Comparison of ENCODE assay signal across 8 cellular contexts in genomic region chr12:12721251-12721689, GRCh38.
DNase-seq lines count a peak whose midpoint lies in the region; ATAC-seq and TF ChIP-seq lines count a peak whose summit lies in the region.

No MANE protein-coding gene starts in this region.

- peaks cover 6% of the 10 kb centered on the region; the same call in 1 of the 2 replicates for H3F3A ChIP-seq in Loucy (ENCODE audit: low read depth)

- peaks cover 41% of the 10 kb centered on the region for H4K20me1 ChIP-seq in Loucy (ENCODE audit: insufficient read depth, low read length, poor library complexity, severe bottlenecking)

- H3K4me2 ChIP-seq in Loucy (ENCODE audit: low read depth, low read length, poor library complexity, severe bottlenecking), result peak overlapping the region; percentile 91

- H3K36me3 ChIP-seq in Loucy (ENCODE audit: insufficient read depth, low read length), result peaks cover 38% of the 10 kb centered on the region
- peaks cover 21% of the 10 kb centered on the region for H3K36me3 ChIP-seq in brain microvascular endothelial cell (replicated peaks)
- peaks cover 36% of the 10 kb centered on the region for H3K36me3 ChIP-seq in neutrophil

- H2AFZ ChIP-seq in Loucy (ENCODE audit: low read length), result no peak overlapping the region

- no peak for TF ChIP-seq POLR2A in GM18505 (IDR thresholded peaks at IDR 0.05; ENCODE audit: borderline replicate concordance, extremely low read depth, insufficient read depth, insufficient read length)

- peak overlapping the region; percentile 100 for H3K9ac ChIP-seq in Loucy (ENCODE audit: low read depth, low read length, poor library complexity, severe bottlenecking)

- H3K27me3 ChIP-seq in Loucy (ENCODE audit: insufficient read depth, low read length, poor library complexity, severe bottlenecking), result peaks cover 21% of the 10 kb centered on the region
- H3K27me3 ChIP-seq in brain microvascular endothelial cell (replicated peaks), result no peaks in the 10 kb centered on the region
- H3K27me3 ChIP-seq in neutrophil, result no peaks in the 10 kb centered on the region

- peak; percentile 44 for DNase-seq in DMS153 treated with DMSO at 0.1 percent for 48 hours (lab: John Stamatoyannopoulos, UW; ENCODE audit: unreplicated experiment)
- no peak for DNase-seq in brain microvascular endothelial cell
- no peak for DNase-seq in putamen (ENCODE audit: low spot score)

- peak overlapping the region; percentile 99 for H3K4me3 ChIP-seq in Loucy (ENCODE audit: low read length, poor library complexity, severe bottlenecking)
- no peak overlapping the region for H3K4me3 ChIP-seq in brain microvascular endothelial cell (ENCODE audit: low read depth, low read length)
- peak overlapping the region; percentile 91 to 96 for H3K4me3 ChIP-seq in neutrophil (ENCODE audit: low read depth in 1 of 2, low read length in 1 of 2)

- peaks cover 83% of the 10 kb centered on the region for H3K79me2 ChIP-seq in Loucy (ENCODE audit: insufficient read depth, low read length)

- in situ Hi-C loops in brain microvascular endothelial cell (cut with HindIII; ENCODE audit: low pct_ligation_motif_present, low sequenced_read_pairs), result no loop called here

- no peak for TF ChIP-seq CTCF in Loucy (conservative IDR thresholded peaks at IDR 0.05; ENCODE audit: low read length)
- TF ChIP-seq CTCF in brain microvascular endothelial cell (IDR thresholded peaks at IDR 0.05; ENCODE audit: low read depth, low read length, missing control alignments), result no peak
- no peak for TF ChIP-seq CTCF in neutrophil (IDR thresholded peaks at IDR 0.05)

- H3K9me2 ChIP-seq in Loucy (replicated peaks; ENCODE audit: low read depth, low read length), result no peaks in the 10 kb centered on the region

- H3K27ac ChIP-seq in brain microvascular endothelial cell (peak overlapping the region; percentile 90), neutrophil (peak overlapping the region; percentile 95)

- peaks cover 27% of the 10 kb centered on the region for H3K4me1 ChIP-seq in Loucy (ENCODE audit: insufficient read depth, low read length, poor library complexity, severe bottlenecking)
- H3K4me1 ChIP-seq in neutrophil (ENCODE audit: control insufficient read depth in 1 of 2, insufficient read depth in 1 of 2, low read depth in 1 of 2, low read length in 1 of 2), result peaks cover 42 to 50% of the 10 kb centered on the region in 2 experiments

- no peak for ATAC-seq in GM18505 (IDR thresholded peaks at IDR 0.05; ENCODE audit: unreplicated experiment)
- no peak for ATAC-seq in HG02840 (IDR thresholded peaks at IDR 0.05; ENCODE audit: low FRiP score, unreplicated experiment)
- no peak for ATAC-seq in GM21367 (IDR thresholded peaks at IDR 0.05; ENCODE audit: unreplicated experiment)

- H3K9me3 ChIP-seq in Loucy (ENCODE audit: insufficient read depth, low read depth, low read length), result no peaks in the 10 kb centered on the region
- H3K9me3 ChIP-seq in neutrophil, result no peaks in the 10 kb centered on the region
